1 cellular context compared by ENCODE assay signal in the genomic region with DNA sequence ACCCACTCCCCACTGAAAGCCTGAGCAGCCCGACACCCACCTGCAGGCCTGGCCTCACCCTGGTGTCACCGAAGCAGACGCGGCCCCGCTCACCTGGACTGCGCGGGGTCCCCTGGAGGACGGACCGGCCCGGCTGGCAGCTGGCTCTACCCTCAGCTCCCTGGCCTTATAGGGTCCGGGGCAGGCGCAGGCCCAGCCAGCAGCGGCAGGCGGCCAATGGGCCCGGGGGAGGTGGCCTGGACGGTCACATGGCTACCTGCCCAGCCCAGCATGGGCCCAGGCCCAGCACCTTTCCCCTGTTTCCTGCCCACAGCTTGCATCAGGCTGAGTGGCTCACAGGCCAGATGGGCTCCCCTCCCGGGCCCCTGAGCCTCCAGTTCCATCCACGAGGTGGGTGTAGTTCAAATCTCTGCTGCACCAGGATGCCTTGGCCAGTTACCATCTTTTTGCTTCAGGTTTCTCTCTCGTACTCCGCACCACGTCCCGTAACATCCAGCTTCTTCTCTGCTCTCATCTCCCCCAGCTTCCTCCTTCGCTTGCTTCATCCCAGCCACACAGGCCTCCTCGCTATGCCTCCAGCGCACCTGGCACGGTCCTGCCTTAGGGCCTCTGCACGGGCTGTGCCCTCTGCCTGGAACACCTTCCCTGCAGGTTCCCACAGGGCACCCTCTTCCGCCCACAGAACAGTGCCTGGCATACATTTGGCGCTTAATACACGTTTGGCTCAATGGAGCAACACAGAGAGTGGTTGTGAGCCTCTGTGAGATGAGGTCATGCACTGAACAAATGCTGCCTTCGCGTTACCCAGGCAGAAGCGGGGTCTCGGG.
TF ChIP-seq lines count a peak whose summit lies in the region.

A gene with protein sequence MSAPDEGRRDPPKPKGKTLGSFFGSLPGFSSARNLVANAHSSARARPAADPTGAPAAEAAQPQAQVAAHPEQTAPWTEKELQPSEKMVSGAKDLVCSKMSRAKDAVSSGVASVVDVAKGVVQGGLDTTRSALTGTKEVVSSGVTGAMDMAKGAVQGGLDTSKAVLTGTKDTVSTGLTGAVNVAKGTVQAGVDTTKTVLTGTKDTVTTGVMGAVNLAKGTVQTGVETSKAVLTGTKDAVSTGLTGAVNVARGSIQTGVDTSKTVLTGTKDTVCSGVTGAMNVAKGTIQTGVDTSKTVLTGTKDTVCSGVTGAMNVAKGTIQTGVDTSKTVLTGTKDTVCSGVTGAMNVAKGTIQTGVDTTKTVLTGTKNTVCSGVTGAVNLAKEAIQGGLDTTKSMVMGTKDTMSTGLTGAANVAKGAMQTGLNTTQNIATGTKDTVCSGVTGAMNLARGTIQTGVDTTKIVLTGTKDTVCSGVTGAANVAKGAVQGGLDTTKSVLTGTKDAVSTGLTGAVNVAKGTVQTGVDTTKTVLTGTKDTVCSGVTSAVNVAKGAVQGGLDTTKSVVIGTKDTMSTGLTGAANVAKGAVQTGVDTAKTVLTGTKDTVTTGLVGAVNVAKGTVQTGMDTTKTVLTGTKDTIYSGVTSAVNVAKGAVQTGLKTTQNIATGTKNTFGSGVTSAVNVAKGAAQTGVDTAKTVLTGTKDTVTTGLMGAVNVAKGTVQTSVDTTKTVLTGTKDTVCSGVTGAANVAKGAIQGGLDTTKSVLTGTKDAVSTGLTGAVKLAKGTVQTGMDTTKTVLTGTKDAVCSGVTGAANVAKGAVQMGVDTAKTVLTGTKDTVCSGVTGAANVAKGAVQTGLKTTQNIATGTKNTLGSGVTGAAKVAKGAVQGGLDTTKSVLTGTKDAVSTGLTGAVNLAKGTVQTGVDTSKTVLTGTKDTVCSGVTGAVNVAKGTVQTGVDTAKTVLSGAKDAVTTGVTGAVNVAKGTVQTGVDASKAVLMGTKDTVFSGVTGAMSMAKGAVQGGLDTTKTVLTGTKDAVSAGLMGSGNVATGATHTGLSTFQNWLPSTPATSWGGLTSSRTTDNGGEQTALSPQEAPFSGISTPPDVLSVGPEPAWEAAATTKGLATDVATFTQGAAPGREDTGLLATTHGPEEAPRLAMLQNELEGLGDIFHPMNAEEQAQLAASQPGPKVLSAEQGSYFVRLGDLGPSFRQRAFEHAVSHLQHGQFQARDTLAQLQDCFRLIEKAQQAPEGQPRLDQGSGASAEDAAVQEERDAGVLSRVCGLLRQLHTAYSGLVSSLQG (N-terminal part only) (minus strand): TSS at position 142 of the 827 bp plus-strand sequence. CDS start 214 bp downstream, outside the sequence.

TF ChIP-seq in HepG2, 621 proteins besides CTCF, POLR2A, EP300 and RAD21 (continued from another document and continues in another):
- TF ChIP-seq REST (IDR thresholded peaks at IDR 0.05; ENCODE audit: borderline replicate concordance in 1 of 2, low read depth in 1 of 2, low read length in 2 of 2) (no peak), HNF4A (CRISPR knock-in tag; IDR thresholded peaks at IDR 0.05) (no peak), ZNF737 (CRISPR knock-in tag; IDR thresholded peaks at IDR 0.05; ENCODE audit: borderline replicate concordance) (no peak), KLF11 (CRISPR knock-in tag; IDR thresholded peaks at IDR 0.05) (no peak), ZNF331 (CRISPR knock-in tag; IDR thresholded peaks at IDR 0.05) (0 out of 2 replicates have a peak, but pooled peaks have one; percentile 23), FOXK2 (IDR thresholded peaks at IDR 0.05) (no peak), SYNCRIP (IDR thresholded peaks at IDR 0.05; ENCODE audit: insufficient read depth, low read depth, low read length) (no peak), ZNF543 (CRISPR knock-in tag; IDR thresholded peaks at IDR 0.05) (peak; percentile 98), ZNF33A (CRISPR knock-in tag; IDR thresholded peaks at IDR 0.05; ENCODE audit: borderline replicate concordance) (no peak), ZNF333 (CRISPR knock-in tag; IDR thresholded peaks at IDR 0.05; ENCODE audit: borderline replicate concordance) (no peak), CBX2 (IDR thresholded peaks at IDR 0.05; ENCODE audit: low read depth, low read length) (no peak), CBX2 (CRISPR knock-in tag; IDR thresholded peaks at IDR 0.05; ENCODE audit: low read depth) (no peak), TFE3 (CRISPR knock-in tag; IDR thresholded peaks at IDR 0.05) (peak; percentile 74), HOXA3 (CRISPR knock-in tag; IDR thresholded peaks at IDR 0.05) (no peak), ZNF33B (CRISPR knock-in tag; IDR thresholded peaks at IDR 0.05) (no peak), ZSCAN20 (CRISPR knock-in tag; IDR thresholded peaks at IDR 0.05; ENCODE audit: borderline replicate concordance) (no peak), ZNF280D (CRISPR knock-in tag; IDR thresholded peaks at IDR 0.05) (no peak), ZSCAN22 (CRISPR knock-in tag; IDR thresholded peaks at IDR 0.05) (no peak), RARG (CRISPR knock-in tag; IDR thresholded peaks at IDR 0.05; ENCODE audit: low read depth) (no peak), HOXA5 (CRISPR knock-in tag; IDR thresholded peaks at IDR 0.05) (no peak), SETDB1 (CRISPR knock-in tag; IDR thresholded peaks at IDR 0.05; ENCODE audit: borderline replicate concordance) (no peak), ZNF260 (CRISPR knock-in tag; IDR thresholded peaks at IDR 0.05; ENCODE audit: borderline replicate concordance, low read depth) (no peak), EEA1 (CRISPR knock-in tag; IDR thresholded peaks at IDR 0.05; ENCODE audit: borderline replicate concordance) (0 out of 2 replicates have a peak, but pooled peaks have one; percentile 36), MAZ (IDR thresholded peaks at IDR 0.05; ENCODE audit: borderline replicate concordance, low read depth, low read length) (no peak), MAZ (CRISPR knock-in tag; IDR thresholded peaks at IDR 0.05; ENCODE audit: low read depth) (peak; percentile 41; the same call in 1 of the 2 replicates), SOX6 (IDR thresholded peaks at IDR 0.05) (no peak), SOX6 (CRISPR knock-in tag; IDR thresholded peaks at IDR 0.05) (no peak)
- TF ChIP-seq, protein P1, sequence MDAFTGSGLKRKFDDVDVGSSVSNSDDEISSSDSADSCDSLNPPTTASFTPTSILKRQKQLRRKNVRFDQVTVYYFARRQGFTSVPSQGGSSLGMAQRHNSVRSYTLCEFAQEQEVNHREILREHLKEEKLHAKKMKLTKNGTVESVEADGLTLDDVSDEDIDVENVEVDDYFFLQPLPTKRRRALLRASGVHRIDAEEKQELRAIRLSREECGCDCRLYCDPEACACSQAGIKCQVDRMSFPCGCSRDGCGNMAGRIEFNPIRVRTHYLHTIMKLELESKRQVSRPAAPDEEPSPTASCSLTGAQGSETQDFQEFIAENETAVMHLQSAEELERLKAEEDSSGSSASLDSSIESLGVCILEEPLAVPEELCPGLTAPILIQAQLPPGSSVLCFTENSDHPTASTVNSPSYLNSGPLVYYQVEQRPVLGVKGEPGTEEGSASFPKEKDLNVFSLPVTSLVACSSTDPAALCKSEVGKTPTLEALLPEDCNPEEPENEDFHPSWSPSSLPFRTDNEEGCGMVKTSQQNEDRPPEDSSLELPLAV (CRISPR knock-in tag; conservative IDR thresholded peaks at IDR 0.05; ENCODE audit: low read depth): no peak
- TF ChIP-seq, protein P2, sequence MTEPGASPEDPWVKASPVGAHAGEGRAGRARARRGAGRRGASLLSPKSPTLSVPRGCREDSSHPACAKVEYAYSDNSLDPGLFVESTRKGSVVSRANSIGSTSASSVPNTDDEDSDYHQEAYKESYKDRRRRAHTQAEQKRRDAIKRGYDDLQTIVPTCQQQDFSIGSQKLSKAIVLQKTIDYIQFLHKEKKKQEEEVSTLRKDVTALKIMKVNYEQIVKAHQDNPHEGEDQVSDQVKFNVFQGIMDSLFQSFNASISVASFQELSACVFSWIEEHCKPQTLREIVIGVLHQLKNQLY (CRISPR knock-in tag; IDR thresholded peaks at IDR 0.05): no peak
- TF ChIP-seq, protein P3, sequence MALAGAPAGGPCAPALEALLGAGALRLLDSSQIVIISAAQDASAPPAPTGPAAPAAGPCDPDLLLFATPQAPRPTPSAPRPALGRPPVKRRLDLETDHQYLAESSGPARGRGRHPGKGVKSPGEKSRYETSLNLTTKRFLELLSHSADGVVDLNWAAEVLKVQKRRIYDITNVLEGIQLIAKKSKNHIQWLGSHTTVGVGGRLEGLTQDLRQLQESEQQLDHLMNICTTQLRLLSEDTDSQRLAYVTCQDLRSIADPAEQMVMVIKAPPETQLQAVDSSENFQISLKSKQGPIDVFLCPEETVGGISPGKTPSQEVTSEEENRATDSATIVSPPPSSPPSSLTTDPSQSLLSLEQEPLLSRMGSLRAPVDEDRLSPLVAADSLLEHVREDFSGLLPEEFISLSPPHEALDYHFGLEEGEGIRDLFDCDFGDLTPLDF (CRISPR knock-in tag; IDR thresholded peaks at IDR 0.05): no peak
